Comparison of ENCODE assay signal across 1 cellular context in the genomic region with DNA sequence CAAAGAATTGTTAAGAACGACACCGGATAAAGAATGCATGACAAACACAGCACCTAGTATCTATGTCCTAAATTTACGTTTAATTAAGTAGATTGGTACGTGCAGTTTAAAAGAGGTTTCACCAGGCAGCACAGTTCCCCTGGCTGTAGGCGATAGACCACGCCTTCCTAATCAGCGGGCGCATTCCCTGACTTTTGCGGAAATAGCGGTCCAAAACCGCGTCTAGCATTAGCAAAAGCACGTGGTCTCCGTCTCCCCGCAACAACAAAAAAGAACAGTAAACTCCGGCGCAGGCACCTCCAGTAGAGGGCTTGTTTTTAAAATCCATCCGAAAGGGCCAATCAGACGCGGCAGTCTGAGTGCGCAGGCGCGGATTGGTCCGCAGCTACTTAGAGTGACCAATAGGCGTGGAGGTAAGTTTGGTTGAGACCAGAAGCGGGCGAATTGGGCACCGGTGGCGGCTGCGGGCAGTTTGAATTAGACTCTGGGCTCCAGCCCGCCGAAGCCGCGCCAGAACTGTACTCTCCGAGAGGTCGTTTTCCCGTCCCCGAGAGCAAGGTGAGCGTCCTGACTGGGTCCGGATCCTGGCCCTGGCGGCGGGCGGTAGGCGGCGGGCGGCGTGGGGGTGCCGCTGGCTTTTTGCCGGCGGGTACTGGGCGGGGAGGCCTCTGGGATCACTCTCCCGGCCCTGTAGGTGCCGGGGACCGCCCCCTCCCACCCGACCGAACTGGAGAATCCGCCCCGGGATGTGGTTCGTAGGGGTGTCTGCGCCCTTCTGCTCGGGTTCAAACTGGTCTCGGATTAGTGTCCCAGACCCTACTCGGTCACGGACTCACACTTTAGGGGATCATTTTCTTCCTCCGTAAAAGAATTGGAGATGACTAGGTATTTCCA.
TF ChIP-seq lines count a peak whose summit lies in the region.

A gene with protein sequence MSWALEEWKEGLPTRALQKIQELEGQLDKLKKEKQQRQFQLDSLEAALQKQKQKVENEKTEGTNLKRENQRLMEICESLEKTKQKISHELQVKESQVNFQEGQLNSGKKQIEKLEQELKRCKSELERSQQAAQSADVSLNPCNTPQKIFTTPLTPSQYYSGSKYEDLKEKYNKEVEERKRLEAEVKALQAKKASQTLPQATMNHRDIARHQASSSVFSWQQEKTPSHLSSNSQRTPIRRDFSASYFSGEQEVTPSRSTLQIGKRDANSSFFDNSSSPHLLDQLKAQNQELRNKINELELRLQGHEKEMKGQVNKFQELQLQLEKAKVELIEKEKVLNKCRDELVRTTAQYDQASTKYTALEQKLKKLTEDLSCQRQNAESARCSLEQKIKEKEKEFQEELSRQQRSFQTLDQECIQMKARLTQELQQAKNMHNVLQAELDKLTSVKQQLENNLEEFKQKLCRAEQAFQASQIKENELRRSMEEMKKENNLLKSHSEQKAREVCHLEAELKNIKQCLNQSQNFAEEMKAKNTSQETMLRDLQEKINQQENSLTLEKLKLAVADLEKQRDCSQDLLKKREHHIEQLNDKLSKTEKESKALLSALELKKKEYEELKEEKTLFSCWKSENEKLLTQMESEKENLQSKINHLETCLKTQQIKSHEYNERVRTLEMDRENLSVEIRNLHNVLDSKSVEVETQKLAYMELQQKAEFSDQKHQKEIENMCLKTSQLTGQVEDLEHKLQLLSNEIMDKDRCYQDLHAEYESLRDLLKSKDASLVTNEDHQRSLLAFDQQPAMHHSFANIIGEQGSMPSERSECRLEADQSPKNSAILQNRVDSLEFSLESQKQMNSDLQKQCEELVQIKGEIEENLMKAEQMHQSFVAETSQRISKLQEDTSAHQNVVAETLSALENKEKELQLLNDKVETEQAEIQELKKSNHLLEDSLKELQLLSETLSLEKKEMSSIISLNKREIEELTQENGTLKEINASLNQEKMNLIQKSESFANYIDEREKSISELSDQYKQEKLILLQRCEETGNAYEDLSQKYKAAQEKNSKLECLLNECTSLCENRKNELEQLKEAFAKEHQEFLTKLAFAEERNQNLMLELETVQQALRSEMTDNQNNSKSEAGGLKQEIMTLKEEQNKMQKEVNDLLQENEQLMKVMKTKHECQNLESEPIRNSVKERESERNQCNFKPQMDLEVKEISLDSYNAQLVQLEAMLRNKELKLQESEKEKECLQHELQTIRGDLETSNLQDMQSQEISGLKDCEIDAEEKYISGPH (N-terminal part only) (plus strand): TSS at position 432 of the 894 bp plus-strand sequence. CDS start 10,560 bp downstream, outside the sequence.

TF ChIP-seq in HCT116, 20 proteins besides CTCF, POLR2A, EP300 and RAD21 (continued from another document):
- TF ChIP-seq EGR1 (IDR thresholded peaks at IDR 0.05; ENCODE audit: low read depth): no peak
- TF ChIP-seq EZH2phosphoT487 (IDR thresholded peaks at IDR 0.05; ENCODE audit: borderline replicate concordance): no peak
- TF ChIP-seq JUND (IDR thresholded peaks at IDR 0.05): no peak
- TF ChIP-seq, protein P1, sequence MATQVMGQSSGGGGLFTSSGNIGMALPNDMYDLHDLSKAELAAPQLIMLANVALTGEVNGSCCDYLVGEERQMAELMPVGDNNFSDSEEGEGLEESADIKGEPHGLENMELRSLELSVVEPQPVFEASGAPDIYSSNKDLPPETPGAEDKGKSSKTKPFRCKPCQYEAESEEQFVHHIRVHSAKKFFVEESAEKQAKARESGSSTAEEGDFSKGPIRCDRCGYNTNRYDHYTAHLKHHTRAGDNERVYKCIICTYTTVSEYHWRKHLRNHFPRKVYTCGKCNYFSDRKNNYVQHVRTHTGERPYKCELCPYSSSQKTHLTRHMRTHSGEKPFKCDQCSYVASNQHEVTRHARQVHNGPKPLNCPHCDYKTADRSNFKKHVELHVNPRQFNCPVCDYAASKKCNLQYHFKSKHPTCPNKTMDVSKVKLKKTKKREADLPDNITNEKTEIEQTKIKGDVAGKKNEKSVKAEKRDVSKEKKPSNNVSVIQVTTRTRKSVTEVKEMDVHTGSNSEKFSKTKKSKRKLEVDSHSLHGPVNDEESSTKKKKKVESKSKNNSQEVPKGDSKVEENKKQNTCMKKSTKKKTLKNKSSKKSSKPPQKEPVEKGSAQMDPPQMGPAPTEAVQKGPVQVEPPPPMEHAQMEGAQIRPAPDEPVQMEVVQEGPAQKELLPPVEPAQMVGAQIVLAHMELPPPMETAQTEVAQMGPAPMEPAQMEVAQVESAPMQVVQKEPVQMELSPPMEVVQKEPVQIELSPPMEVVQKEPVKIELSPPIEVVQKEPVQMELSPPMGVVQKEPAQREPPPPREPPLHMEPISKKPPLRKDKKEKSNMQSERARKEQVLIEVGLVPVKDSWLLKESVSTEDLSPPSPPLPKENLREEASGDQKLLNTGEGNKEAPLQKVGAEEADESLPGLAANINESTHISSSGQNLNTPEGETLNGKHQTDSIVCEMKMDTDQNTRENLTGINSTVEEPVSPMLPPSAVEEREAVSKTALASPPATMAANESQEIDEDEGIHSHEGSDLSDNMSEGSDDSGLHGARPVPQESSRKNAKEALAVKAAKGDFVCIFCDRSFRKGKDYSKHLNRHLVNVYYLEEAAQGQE (IDR thresholded peaks at IDR 0.05; ENCODE audit: low read depth): no peak
- no peak for TF ChIP-seq ZNF274 (IDR thresholded peaks at IDR 0.05; ENCODE audit: low read depth, low read length)
- TF ChIP-seq FOSL1 (IDR thresholded peaks at IDR 0.05; ENCODE audit: low read depth): no peak
- TF ChIP-seq, protein P2, sequence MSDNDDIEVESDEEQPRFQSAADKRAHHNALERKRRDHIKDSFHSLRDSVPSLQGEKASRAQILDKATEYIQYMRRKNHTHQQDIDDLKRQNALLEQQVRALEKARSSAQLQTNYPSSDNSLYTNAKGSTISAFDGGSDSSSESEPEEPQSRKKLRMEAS (IDR thresholded peaks at IDR 0.05): peak; percentile 99
- TF ChIP-seq, protein P3, sequence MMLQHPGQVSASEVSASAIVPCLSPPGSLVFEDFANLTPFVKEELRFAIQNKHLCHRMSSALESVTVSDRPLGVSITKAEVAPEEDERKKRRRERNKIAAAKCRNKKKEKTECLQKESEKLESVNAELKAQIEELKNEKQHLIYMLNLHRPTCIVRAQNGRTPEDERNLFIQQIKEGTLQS (IDR thresholded peaks at IDR 0.05): no peak
- TF ChIP-seq CEBPB (IDR thresholded peaks at IDR 0.05; ENCODE audit: low read depth): no peak
- TF ChIP-seq YY1 (IDR thresholded peaks at IDR 0.05; ENCODE audit: extremely low read depth, insufficient replicate concordance, low read depth, low read length): peak; percentile 31
